In genomic region chr7:73894851-73895441, GRCh38 we compare ENCODE assay signal across 11 cellular contexts. TPM values are rescaled to one million over a fixed set of nuclear protein-coding genes. Genes with fewer than 3 reads are reported as not detected.
DNase-seq lines count a peak whose midpoint lies in the region; ATAC-seq, FAIRE-seq and TF ChIP-seq lines count a peak whose summit lies in the region.
"Had no signal": no experiment of that assay in that cellular context is flagged by ENCODE, and none has a peak within 500 bp of the region (broad histone marks: within the 10 kb centered on the region; RNA-seq: fewer than 3 reads in every experiment).

No MANE protein-coding gene starts in this region.

- H3K4me1 ChIP-seq in body of pancreas: peaks cover 15% of the 10 kb centered on the region
- H3K4me1 ChIP-seq in kidney (ENCODE audit: control insufficient read depth in 1 of 2, insufficient read depth in 1 of 2, low read depth in 1 of 2, low read length in 2 of 2): no peaks in the 10 kb centered on the region
- peaks cover 0 to 34% (median 4%) of the 10 kb centered on the region in 6 donors for H3K4me1 ChIP-seq in spleen
- H3K4me1 ChIP-seq in hepatocyte (ENCODE audit: insufficient read depth): no peaks in the 10 kb centered on the region

- H2AFZ ChIP-seq in hepatocyte: no peak overlapping the region

- WGBS in body of pancreas, 2 donors: 80 to 91% methylated on average over 9 to 19 of the region's 19 CpGs
- 71 to 91% (median 80%) methylated on average over 10 to 19 of the region's 19 CpGs for WGBS in spleen, 5 donors
- WGBS in hepatocyte (ENCODE audit: low lambda C conversion rate, missing lambda C conversion rate): 84% methylated on average over 19 of the region's 19 CpGs

- peaks cover 15% of the 10 kb centered on the region for H3K4me1 Mint-ChIP-seq in activated CD4-positive, alpha-beta memory T cell treated with anti-CD3 and anti-CD28 coated beads, Interleukin-2, amount 10 ng/mL, durations not matched to agents 7 days and 5 days

- ATAC-seq in body of pancreas: peak; percentile 50
- no peak for ATAC-seq in HG02884 (IDR thresholded peaks at IDR 0.05; ENCODE audit: unreplicated experiment)
- ATAC-seq: activated CD8-positive, alpha-beta memory T cell treated with anti-CD3 and anti-CD28 coated beads, Interleukin-2, amount 10 ng/mL, durations not matched to agents 7 days and 5 days had no signal

- POLR2A ChIA-PET in activated CD4-positive, alpha-beta memory T cell treated with anti-CD3 and anti-CD28 coated beads, Interleukin-2, amount 10 ng/mL, durations not matched to agents 7 days and 5 days (lab: Charles Lee): no interaction called here

- H3K27me3 Mint-ChIP-seq in activated CD4-positive, alpha-beta memory T cell treated with anti-CD3 and anti-CD28 coated beads, Interleukin-2, amount 10 ng/mL, durations not matched to agents 7 days and 5 days: peaks cover 2% of the 10 kb centered on the region

- H3K4me3 ChIP-seq in body of pancreas (no peak overlapping the region), kidney (ENCODE audit: low read length in 2 of 2) (no peak overlapping the region), spleen (no peak overlapping the region), hepatocyte (no peak overlapping the region)

- no peak overlapping the region for H3K4me3 Mint-ChIP-seq in activated CD4-positive, alpha-beta memory T cell treated with anti-CD3 and anti-CD28 coated beads, Interleukin-2, amount 10 ng/mL, durations not matched to agents 7 days and 5 days
- H3K4me3 Mint-ChIP-seq: activated CD8-positive, alpha-beta memory T cell treated with anti-CD3 and anti-CD28 coated beads, Interleukin-2, amount 10 ng/mL, durations not matched to agents 7 days and 5 days had no signal

- no peak overlapping the region for H3K27ac Mint-ChIP-seq in activated CD4-positive, alpha-beta memory T cell treated with anti-CD3 and anti-CD28 coated beads, Interleukin-2, amount 10 ng/mL, durations not matched to agents 7 days and 5 days
- H3K27ac Mint-ChIP-seq: activated CD8-positive, alpha-beta memory T cell treated with anti-CD3 and anti-CD28 coated beads, Interleukin-2, amount 10 ng/mL, durations not matched to agents 7 days and 5 days had no signal

- H3K9ac ChIP-seq in kidney (ENCODE audit: low read length in 2 of 2): no peak overlapping the region

- H3K27ac ChIP-seq in body of pancreas: no peak overlapping the region
- H3K27ac ChIP-seq in kidney (ENCODE audit: low read depth in 2 of 2, low read length in 2 of 2): no peak overlapping the region
- H3K27ac ChIP-seq in spleen: peak overlapping the region in 5 of 8 donors; percentile 24 to 51 (median 33)
- H3K27ac ChIP-seq in hepatocyte: no peak overlapping the region

- CTCF ChIA-PET in activated CD4-positive, alpha-beta memory T cell treated with anti-CD3 and anti-CD28 coated beads, Interleukin-2, amount 10 ng/mL, durations not matched to agents 7 days and 5 days (lab: Charles Lee): no interaction called here

- TF ChIP-seq CTCF in body of pancreas (IDR thresholded peaks at IDR 0.05): no peak
- no peak for TF ChIP-seq CTCF in kidney (IDR thresholded peaks at IDR 0.05; ENCODE audit: borderline replicate concordance, extremely low read depth, insufficient read depth)
- TF ChIP-seq CTCF in spleen (IDR thresholded peaks at IDR 0.05 in 8 of 11, conservative IDR thresholded peaks at IDR 0.05 in 3 of 11): no peak
- TF ChIP-seq CTCF in hepatocyte (IDR thresholded peaks at IDR 0.05; ENCODE audit: poor library complexity): no peak

- H3K9me3 Mint-ChIP-seq in activated CD4-positive, alpha-beta memory T cell treated with anti-CD3 and anti-CD28 coated beads, Interleukin-2, amount 10 ng/mL, durations not matched to agents 7 days and 5 days: no peaks in the 10 kb centered on the region

- H3K9me3 ChIP-seq in body of pancreas (peaks cover 0 to 8% (median 0%) of the 10 kb centered on the region in 3 donors), kidney (ENCODE audit: control insufficient read depth in 1 of 2, low read length in 2 of 2) (peaks cover 4 to 9% of the 10 kb centered on the region in 2 donors), spleen (peaks cover 0 to 26% (median 12%) of the 10 kb centered on the region in 8 donors), hepatocyte (ENCODE audit: low read depth) (no peaks in the 10 kb centered on the region)

- FAIRE-seq in H54 (lab: Jason Lieb, UNC): no peak
- FAIRE-seq in kidney (lab: Jason Lieb, UNC): no peak
- FAIRE-seq: G401.6 had no signal

- intact Hi-C loops in body of pancreas (cut with DNase I): no loop called here
- intact Hi-C loops in kidney (cut with DNase I): no loop called here
- intact Hi-C loops in spleen (cut with DNase I; ENCODE audit: low total_unique reads): no loop called here

- H3K9me2 ChIP-seq in hepatocyte (replicated peaks; ENCODE audit: insufficient read depth): no peaks in the 10 kb centered on the region

- no peaks in the 10 kb centered on the region for H3K79me2 ChIP-seq in hepatocyte

- H3K4me2 ChIP-seq in hepatocyte: no peak overlapping the region

- no peaks in the 10 kb centered on the region for H3K36me3 Mint-ChIP-seq in activated CD4-positive, alpha-beta memory T cell treated with anti-CD3 and anti-CD28 coated beads, Interleukin-2, amount 10 ng/mL, durations not matched to agents 7 days and 5 days (ENCODE audit: low read depth)
- H3K36me3 Mint-ChIP-seq: activated CD8-positive, alpha-beta memory T cell treated with anti-CD3 and anti-CD28 coated beads, Interleukin-2, amount 10 ng/mL, durations not matched to agents 7 days and 5 days; IgD-negative memory B cell had no signal

- DNase-seq in H54 (ENCODE audit: insufficient read length, low spot score) (peak; percentile 95), body of pancreas (peak in 3 of 4 donors; percentile 44 to 57 (median 54)), kidney (peak; percentile 88), spleen (no peak), hepatocyte (ENCODE audit: low spot score) (no peak), DMS 273 (lab: John Stamatoyannopoulos, UW; ENCODE audit: unreplicated experiment) (no peak)
- DNase-seq in activated CD4-positive, alpha-beta memory T cell treated with anti-CD3 and anti-CD28 coated beads, Interleukin-2, amount 10 ng/mL, durations not matched to agents 7 days and 5 days: no peak
- DNase-seq: activated CD8-positive, alpha-beta memory T cell treated with anti-CD3 and anti-CD28 coated beads, Interleukin-2, amount 10 ng/mL, durations not matched to agents 7 days and 5 days had no signal

- TF ChIP-seq POLR2A in H54 (IDR thresholded peaks at IDR 0.05; ENCODE audit: low read depth, low read length) (no peak), body of pancreas (IDR thresholded peaks at IDR 0.05) (no peak), spleen (IDR thresholded peaks at IDR 0.05) (no peak)

- no peaks in the 10 kb centered on the region for H4K20me1 ChIP-seq in hepatocyte (ENCODE audit: insufficient read depth, poor library complexity, severe bottlenecking)

- no peaks in the 10 kb centered on the region for H3K27me3 ChIP-seq in body of pancreas
- peaks cover 0 to 12% (median 0%) of the 10 kb centered on the region in 7 donors for H3K27me3 ChIP-seq in spleen (replicated peaks in 1 of 7)
- H3K27me3 ChIP-seq in hepatocyte: no peaks in the 10 kb centered on the region

- H3K36me3 ChIP-seq in body of pancreas (replicated peaks in 1 of 2; ENCODE audit: insufficient read depth in 1 of 2, low read depth in 2 of 2) (no peaks in the 10 kb centered on the region), kidney (ENCODE audit: control insufficient read depth in 1 of 2, insufficient read depth in 2 of 2, low read length in 2 of 2) (no peaks in the 10 kb centered on the region), spleen (no peaks in the 10 kb centered on the region), hepatocyte (replicated peaks; ENCODE audit: insufficient read depth, low read depth) (no peaks in the 10 kb centered on the region)

RNA-seq across cellular contexts. Expression of gene TMEM270, which starts 34.0 kb away (rescaled TPM):
- not detected for total RNA-seq in body of pancreas
- total RNA-seq in kidney: 0.50 TPM
- polyA plus RNA-seq in kidney (ENCODE audit: insufficient read depth, low read depth, low replicate concordance): not detected
- not detected for total RNA-seq in spleen
- polyA plus RNA-seq in spleen: not detected
- 1.1 TPM in 1 of 2 replicates, not detected in the other for total RNA-seq in hepatocyte
- polyA plus RNA-seq in hepatocyte: 0.30 and 0.47 TPM in 2 replicates
- total RNA-seq in activated CD4-positive, alpha-beta memory T cell treated with anti-CD3 and anti-CD28 coated beads, Interleukin-2, amount 10 ng/mL, durations not matched to agents 7 days and 5 days: not detected
- total RNA-seq: activated CD8-positive, alpha-beta memory T cell treated with anti-CD3 and anti-CD28 coated beads, Interleukin-2, amount 10 ng/mL, durations not matched to agents 7 days and 5 days had no signal
- polyA plus RNA-seq: IgD-negative memory B cell had no signal

RNA-seq across cellular contexts. Expression of gene METTL27, which starts 52.6 kb away (rescaled TPM):
- total RNA-seq in body of pancreas (1 to 10 TPM; 2.1 to 3.3 TPM), kidney (19.3 TPM), spleen (1 to 10 TPM; 1.4 to 8.5 (median 4.4) TPM), hepatocyte (1.6 and 2.6 TPM in 2 replicates)
- polyA plus RNA-seq in kidney (ENCODE audit: insufficient read depth, low read depth, low replicate concordance) (12.9 TPM), spleen (1 to 10 TPM in 1 of 3 donors, under 1 TPM in 2; 0.59 to 2.6 (median 0.67) TPM), hepatocyte (6.5 and 11.4 TPM in 2 replicates)
- total RNA-seq in activated CD4-positive, alpha-beta memory T cell treated with anti-CD3 and anti-CD28 coated beads, Interleukin-2, amount 10 ng/mL, durations not matched to agents 7 days and 5 days: 1 to 10 TPM; 3.3 to 3.7 TPM
- polyA plus RNA-seq: IgD-negative memory B cell had no signal

Comparison
In these comparisons a context has a peak if more than half of its experiments do, and no peak if none do; other contexts are left out.
1. DNase-seq: peak in H54 (single experiment), body of pancreas (3 of 4) and kidney (single experiment); none in spleen (single experiment), hepatocyte (single experiment), DMS 273 (single experiment) and activated CD4-positive, alpha-beta memory T cell treated with anti-CD3 and anti-CD28 coated beads, Interleukin-2, amount 10 ng/mL, durations not matched to agents 7 days and 5 days (single experiment).
2. H3K27ac ChIP-seq: peak in spleen (5 of 8); none in body of pancreas (0 of 4), kidney (0 of 2) and hepatocyte (single experiment).